8 cellular contexts compared by ENCODE assay signal in genomic region chr19:7386308-7386707, GRCh38. TPM values are rescaled to one million over a fixed set of nuclear protein-coding genes. Genes with fewer than 3 reads are reported as not detected.
DNase-seq lines count a peak whose midpoint lies in the region; ATAC-seq and TF ChIP-seq lines count a peak whose summit lies in the region.

No MANE protein-coding gene starts in this region.

- CTCF ChIA-PET in IMR-90 (lab: Yijun Ruan, JAX) = no interaction called here
- CTCF ChIA-PET in mammary epithelial cell (lab: Charles Lee; ENCODE audit: low non-redundant PET) = no interaction called here

- H3K36me3 Mint-ChIP-seq in activated T-cell treated with anti-CD3 and anti-CD28 coated beads, Interleukin-2, amount 50 U/mL, for 24 hours (ENCODE audit: low read depth) = peaks cover 48% of the 10 kb centered on the region

- H3K4me3 Mint-ChIP-seq in activated T-cell treated with anti-CD3 and anti-CD28 coated beads, Interleukin-2, amount 50 U/mL, for 24 hours = no peak overlapping the region

- no peak overlapping the region for H4K91ac ChIP-seq in IMR-90 (ENCODE audit: insufficient read depth, low read depth, low read length)
- H4K91ac ChIP-seq in neuronal stem cell (ENCODE audit: low read depth, low read length, poor library complexity) = peak overlapping the region; percentile 24

- in situ Hi-C loops in IMR-90 (cut with MboI; ENCODE audit: low sequenced_read_pairs) = no loop called here
- in situ Hi-C loops in mammary epithelial cell (cut with MboI; ENCODE audit: low sequenced_read_pairs in 2 of 2) = loop anchor here in 1 of 2 donors (25.0 kb wide), 1 partner anchor 151 kb away; the partner anchor contains the start of gene PNPLA6

- H3K27ac Mint-ChIP-seq in activated T-cell treated with anti-CD3 and anti-CD28 coated beads, Interleukin-2, amount 50 U/mL, for 24 hours = peak overlapping the region; percentile 94

- H2BK15ac ChIP-seq in IMR-90 (ENCODE audit: low read depth, low read length) (no peak overlapping the region), neuronal stem cell (ENCODE audit: low read length) (no peak overlapping the region)

- DNase-seq in activated T-cell treated with anti-CD3 and anti-CD28 coated beads, Interleukin-2, amount 50 U/mL, for 24 hours = no peak
- DNase-seq in activated T-cell treated with anti-CD3 and anti-CD28 coated beads for 4 hours = no peak
- no peak for DNase-seq in IMR-90
- no peak for DNase-seq in mammary epithelial cell
- DNase-seq in neuronal stem cell (ENCODE audit: low spot score) = no peak
- DNase-seq in NCI-H774 (lab: John Stamatoyannopoulos, UW) = no peak
- DNase-seq in UCSD-AML1 (lab: John Stamatoyannopoulos, UW; ENCODE audit: unreplicated experiment) = no peak

- H3K36me3 ChIP-seq in IMR-90 (ENCODE audit: control insufficient read depth, insufficient read depth, low read length) (no peaks in the 10 kb centered on the region), mammary epithelial cell (ENCODE audit: insufficient read depth, low read length) (no peaks in the 10 kb centered on the region), neuronal stem cell (replicated peaks in 1 of 2; ENCODE audit: control insufficient read depth in 2 of 2, insufficient read depth in 2 of 2, low read length in 2 of 2) (peaks cover 0 to 5% of the 10 kb centered on the region in 2 donors)

- no peaks in the 10 kb centered on the region for H3K9me3 Mint-ChIP-seq in activated T-cell treated with anti-CD3 and anti-CD28 coated beads, Interleukin-2, amount 50 U/mL, for 24 hours

- H2AK9ac ChIP-seq in IMR-90 (replicated peaks; ENCODE audit: low read depth, low read length, poor library complexity) = peak overlapping the region; percentile 65

- H2BK5ac ChIP-seq in IMR-90 (ENCODE audit: low read depth, low read length, poor library complexity, severe bottlenecking) = no peak overlapping the region
- no peak overlapping the region for H2BK5ac ChIP-seq in neuronal stem cell (ENCODE audit: low read length)

- no peaks in the 10 kb centered on the region for H3K79me2 ChIP-seq in mammary epithelial cell (ENCODE audit: insufficient read depth, low read length)

- no peak for TF ChIP-seq CTCF in IMR-90 (conservative IDR thresholded peaks at IDR 0.05; ENCODE audit: low read depth, low read length)
- TF ChIP-seq CTCF in mammary epithelial cell (conservative IDR thresholded peaks at IDR 0.05 in 1 of 2, IDR thresholded peaks at IDR 0.05 in 1 of 2; ENCODE audit: extremely low read depth in 1 of 2, insufficient read depth in 1 of 2, low read depth in 1 of 2, low read length in 2 of 2) = peak in 1 of 2 donors; percentile 26

- H3K79me1 ChIP-seq in IMR-90 (ENCODE audit: low read depth in 1 of 2, low read length in 2 of 2) = no peaks in the 10 kb centered on the region
- peaks cover 4% of the 10 kb centered on the region for H3K79me1 ChIP-seq in neuronal stem cell (ENCODE audit: low read depth, low read length)

- POLR2A ChIA-PET in IMR-90 (lab: Charles Lee; ENCODE audit: unreplicated experiment) = no interaction called here

- H3K14ac ChIP-seq in IMR-90 (replicated peaks; ENCODE audit: low read depth, low read length) (no peak overlapping the region), neuronal stem cell (ENCODE audit: low read length) (no peak overlapping the region)

- H3K4me1 ChIP-seq in IMR-90 (ENCODE audit: control insufficient read depth, insufficient read depth, low read length) (no peaks in the 10 kb centered on the region), mammary epithelial cell (ENCODE audit: insufficient read depth, low read length) (peaks cover 7% of the 10 kb centered on the region), neuronal stem cell (ENCODE audit: control insufficient read depth in 2 of 2, insufficient read depth in 1 of 2, low read depth in 1 of 2, low read length in 2 of 2) (no peaks in the 10 kb centered on the region)

- H3K27me3 ChIP-seq in IMR-90 (ENCODE audit: control insufficient read depth, insufficient read depth, low read length) (no peaks in the 10 kb centered on the region), mammary epithelial cell (ENCODE audit: insufficient read depth, low read length) (no peaks in the 10 kb centered on the region), neuronal stem cell (ENCODE audit: control insufficient read depth in 3 of 3, insufficient read depth in 3 of 3, low read depth in 1 of 3, low read length in 3 of 3) (no peaks in the 10 kb centered on the region)

- dilution Hi-C loops in IMR-90 (cut with HindIII; ENCODE audit: low sequenced_read_pairs, unreplicated experiment) = no loop called here
- dilution Hi-C loops in mammary epithelial cell (cut with HindIII; ENCODE audit: low sequenced_read_pairs) = no loop called here

- no peak overlapping the region for H3K9ac ChIP-seq in IMR-90 (ENCODE audit: low read depth, low read length)
- no peak overlapping the region for H3K9ac ChIP-seq in mammary epithelial cell (ENCODE audit: insufficient read depth, low read length)
- no peak overlapping the region for H3K9ac ChIP-seq in neuronal stem cell (ENCODE audit: low read depth, low read length, poor library complexity)

- no peak overlapping the region for H3K4me3 ChIP-seq in IMR-90 (ENCODE audit: insufficient read depth, low read depth, low read length)
- no peak overlapping the region for H3K4me3 ChIP-seq in mammary epithelial cell (replicated peaks in 1 of 3; ENCODE audit: insufficient read depth in 1 of 3, low read depth in 2 of 3, low read length in 3 of 3)
- no peak overlapping the region for H3K4me3 ChIP-seq in neuronal stem cell (ENCODE audit: low read length in 2 of 2)

- H3K9me1 ChIP-seq in IMR-90 (ENCODE audit: insufficient read depth, low read length) = no peaks in the 10 kb centered on the region

- no peak for TF ChIP-seq RAD21 in IMR-90 (IDR thresholded peaks at IDR 0.05; ENCODE audit: low read length)

- H3K4me1 Mint-ChIP-seq in activated T-cell treated with anti-CD3 and anti-CD28 coated beads, Interleukin-2, amount 50 U/mL, for 24 hours (ENCODE audit: low read depth) = peaks cover 34% of the 10 kb centered on the region

- no peak overlapping the region for H4K8ac ChIP-seq in IMR-90 (ENCODE audit: low read depth in 2 of 2, low read length in 2 of 2)
- no peak overlapping the region for H4K8ac ChIP-seq in neuronal stem cell (ENCODE audit: low read depth, low read length)

- no peak overlapping the region for H4K5ac ChIP-seq in IMR-90 (ENCODE audit: low read depth, low read length)

- no peak overlapping the region for H3K4me2 ChIP-seq in IMR-90 (ENCODE audit: low read depth, low read length)
- no peak overlapping the region for H3K4me2 ChIP-seq in mammary epithelial cell (ENCODE audit: insufficient read depth, low read depth, low read length)
- H3K4me2 ChIP-seq in neuronal stem cell (ENCODE audit: insufficient read depth, low read length, poor library complexity, severe bottlenecking) = no peak overlapping the region

- H2BK120ac ChIP-seq in IMR-90 (ENCODE audit: low read depth, low read length) (no peak overlapping the region), neuronal stem cell (ENCODE audit: low read depth, low read length) (no peak overlapping the region)

- H2BK20ac ChIP-seq in IMR-90 (ENCODE audit: low read depth, low read length) = no peak overlapping the region

- WGBS in IMR-90 (ENCODE audit: extremely low coverage in 2 of 2, insufficient read length in 1 of 2), 2 experiments = no CpG with 5 or more reads among the region's 9 CpGs
- WGBS in mammary epithelial cell (ENCODE audit: low coverage, missing lambda C conversion rate) = 13% methylated on average over 8 of the region's 9 CpGs
- no CpG with 5 or more reads among the region's 9 CpGs for WGBS in neuronal stem cell (ENCODE audit: extremely low coverage in 2 of 2, insufficient read length in 2 of 2, insufficient replicate concordance in 1 of 2), 2 donors

- no TSS peak for BruUV-seq in IMR-90 (replicated peaks; lab: Mats Ljungman, UMichigan)
- BruUV-seq in mammary epithelial cell (replicated peaks; lab: Mats Ljungman, UMichigan) = no TSS peak

- H3K27ac ChIP-seq in IMR-90 (ENCODE audit: insufficient read depth, low read length) = no peak overlapping the region
- H3K27ac ChIP-seq in mammary epithelial cell (ENCODE audit: insufficient read depth, low read depth, low read length) = no peak overlapping the region
- H3K27ac ChIP-seq in neuronal stem cell (replicated peaks; ENCODE audit: low read length) = no peak overlapping the region

- H3K23ac ChIP-seq in IMR-90 (ENCODE audit: low read depth, low read length) = no peak overlapping the region
- H3K23ac ChIP-seq in neuronal stem cell (ENCODE audit: low read depth, low read length, poor library complexity) = peak overlapping the region; percentile 85

- H3K4ac ChIP-seq in IMR-90 (ENCODE audit: low read depth, low read length) (no peak overlapping the region), neuronal stem cell (ENCODE audit: low read length) (no peak overlapping the region)

- ATAC-seq in IMR-90 (ENCODE audit: low read depth) = no peak
- ATAC-seq in GM19324 (IDR thresholded peaks at IDR 0.05; ENCODE audit: low FRiP score, unreplicated experiment) = no peak

- no peak overlapping the region for H2BK12ac ChIP-seq in neuronal stem cell (ENCODE audit: low read length)

- no peak overlapping the region for H2AFZ ChIP-seq in IMR-90 (replicated peaks; ENCODE audit: low read length, poor library complexity)
- peak overlapping the region; percentile 60 for H2AFZ ChIP-seq in mammary epithelial cell (ENCODE audit: low read depth, low read length)
- H2AFZ ChIP-seq in neuronal stem cell (ENCODE audit: low read length) = no peak overlapping the region

- H3K56ac ChIP-seq in IMR-90 (ENCODE audit: extremely low read depth, insufficient read depth, low read length) = no peak overlapping the region

- TF ChIP-seq POLR2A in IMR-90 (IDR thresholded peaks at IDR 0.05; ENCODE audit: low read depth, low read length) = no peak

- H3K18ac ChIP-seq in IMR-90 (ENCODE audit: low read depth, low read length) (no peak overlapping the region), neuronal stem cell (ENCODE audit: low read length) (no peak overlapping the region)

- H3K9me3 ChIP-seq in IMR-90 (ENCODE audit: control insufficient read depth, insufficient read depth, low read length) (no peaks in the 10 kb centered on the region), mammary epithelial cell (replicated peaks; ENCODE audit: insufficient read depth, low read length) (no peaks in the 10 kb centered on the region), neuronal stem cell (replicated peaks in 1 of 2; ENCODE audit: control insufficient read depth in 2 of 2, insufficient read depth in 1 of 2, low read depth in 1 of 2, low read length in 2 of 2) (peaks cover 0 to 2% of the 10 kb centered on the region in 2 donors)

- no peaks in the 10 kb centered on the region for H3K27me3 Mint-ChIP-seq in activated T-cell treated with anti-CD3 and anti-CD28 coated beads, Interleukin-2, amount 50 U/mL, for 24 hours

- intact Hi-C loops in IMR-90 (cut with micrococcal nuclease) = no loop called here
- intact Hi-C loops in mammary epithelial cell (cut with micrococcal nuclease) = loop anchor here (1.0 to 10.0 kb wide), 2 partner anchors 148 to 298 kb away; partner anchors contain the start of gene TRAPPC5

- H2AK5ac ChIP-seq in IMR-90 (ENCODE audit: low read depth, low read length) (no peak overlapping the region), neuronal stem cell (ENCODE audit: low read depth, low read length) (peak overlapping the region; percentile 63)

- H4K20me1 ChIP-seq in IMR-90 (ENCODE audit: insufficient read depth, low read length) (no peaks in the 10 kb centered on the region), mammary epithelial cell (ENCODE audit: insufficient read depth, low read length) (no peaks in the 10 kb centered on the region)

RNA-seq across cellular contexts. Expression of gene ARHGEF18, which starts 37.6 kb away (rescaled TPM):
- 12.4 and 14.2 TPM in 2 replicates for total RNA-seq in IMR-90 (2012; rRNA removed)
- polyA plus RNA-seq in IMR-90 (2012; rRNA removed) = 11.6 and 13.7 TPM in 2 replicates
- polyA plus RNA-seq in IMR-90 (2012; cell fraction: cytosol; rRNA removed) = 10.0 and 12.8 TPM in 2 replicates
- 26.8 and 39.1 TPM in 2 replicates for polyA plus RNA-seq in IMR-90 (2012; cell fraction: nucleus; rRNA removed; ENCODE audit: low replicate concordance)
- 10 to 100 TPM; 36.0 to 50.2 TPM for total RNA-seq in mammary epithelial cell
- 10.1 TPM for polyA plus RNA-seq in mammary epithelial cell
- 12.3 TPM for polyA minus RNA-seq in mammary epithelial cell
- 15.2 TPM for polyA plus RNA-seq in neuronal stem cell (2013, experiment 1 of 2)
- polyA plus RNA-seq in neuronal stem cell (2013, experiment 2 of 2) = 16.1 TPM
